Comparison of ENCODE assay signal across 9 cellular contexts in the genomic region with DNA sequence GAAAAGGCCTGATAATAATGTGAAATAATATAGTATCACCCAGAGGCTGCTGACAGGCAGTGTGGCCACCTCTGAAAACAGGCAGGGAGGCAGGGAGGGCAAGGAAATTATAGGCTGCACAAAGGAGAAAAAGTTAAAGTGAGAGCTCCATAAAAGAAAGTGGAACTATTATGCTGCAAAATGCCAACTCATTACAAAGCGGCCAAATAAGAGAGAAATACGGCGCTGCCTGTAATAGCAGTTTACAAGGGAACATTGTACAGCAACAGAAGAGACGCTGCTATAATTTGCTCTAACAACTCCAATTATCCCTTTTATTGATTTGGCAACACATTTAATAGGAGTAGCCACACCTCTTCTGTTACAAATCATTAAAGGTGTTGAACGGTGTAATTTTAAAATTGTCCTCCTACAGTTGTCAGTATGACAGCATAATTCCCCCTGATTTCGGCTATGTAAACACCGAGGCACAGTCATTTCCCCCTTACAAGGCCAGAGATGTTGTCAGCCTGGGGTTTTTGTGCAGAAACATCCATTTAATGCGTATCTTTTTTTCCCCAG.
DNase-seq lines count a peak whose midpoint lies in the region; ATAC-seq, FAIRE-seq and TF ChIP-seq lines count a peak whose summit lies in the region.
"Had no signal": no experiment of that assay in that cellular context is flagged by ENCODE, and none has a peak within 500 bp of the region (broad histone marks: within the 10 kb centered on the region; RNA-seq: fewer than 3 reads in every experiment).

No MANE protein-coding gene starts in this region.

- in situ Hi-C loops in GM12878 (cut with MboI) = no loop called here

- SMC1A ChIA-PET in GM12878 (lab: Charles Lee; ENCODE audit: uncharacterized antibody, unreplicated experiment) = no interaction called here

- TF ChIP-seq RAD21 in GM12878 (IDR thresholded peaks at IDR 0.05; ENCODE audit: insufficient read depth, low read depth, low read length) (no peak), neural cell (conservative IDR thresholded peaks at IDR 0.05) (no peak)

- H3K79me2 ChIP-seq in MM.1S (ENCODE audit: low read length) = no peaks in the 10 kb centered on the region
- H3K79me2 ChIP-seq in GM12878 (ENCODE audit: control insufficient read depth, insufficient read depth, low read length) = no peaks in the 10 kb centered on the region
- no peaks in the 10 kb centered on the region for H3K79me2 ChIP-seq in neural cell (replicated peaks; ENCODE audit: insufficient read depth, low read length)

- TF ChIP-seq EP300 in GM12878 (IDR thresholded peaks at IDR 0.05; ENCODE audit: borderline replicate concordance in 1 of 2, control insufficient read depth in 1 of 2, low read depth in 2 of 2, low read length in 2 of 2) (no peak), neural cell (conservative IDR thresholded peaks at IDR 0.05; ENCODE audit: poor library complexity, severe bottlenecking) (no peak)

- intact Hi-C loops in GM12878 (cut with micrococcal nuclease; ENCODE audit: unreplicated experiment) = no loop called here
- intact Hi-C loops in adrenal gland (cut with DNase I) = no loop called here

- H3K9me3 ChIP-seq in MM.1S (replicated peaks; ENCODE audit: insufficient read depth, low read length) (no peaks in the 10 kb centered on the region), GM12878 (replicated peaks; ENCODE audit: control insufficient read depth, insufficient read depth, low read length) (no peaks in the 10 kb centered on the region; the same call in 2 of the 3 replicates), neural cell (ENCODE audit: low read length) (no peaks in the 10 kb centered on the region), adrenal gland (replicated peaks in 1 of 3) (no peaks in the 10 kb centered on the region)
- H3K9me3 ChIP-seq: pancreas had no signal

- H3K27ac ChIP-seq in MM.1S (ENCODE audit: low read length) (no peak overlapping the region), GM12878 (ENCODE audit: control insufficient read depth, insufficient read depth) (no peak overlapping the region), neural cell (ENCODE audit: low read length) (peak overlapping the region; percentile 52), adrenal gland (no peak overlapping the region)
- H3K27ac ChIP-seq: pancreas had no signal

- H3K4me1 ChIP-seq in MM.1S (ENCODE audit: low read length) (no peaks in the 10 kb centered on the region), GM12878 (ENCODE audit: control insufficient read depth, insufficient read depth, low read length) (peaks cover 14% of the 10 kb centered on the region), adrenal gland (replicated peaks in 1 of 2) (peaks cover 4 to 12% of the 10 kb centered on the region in 2 donors)
- H3K4me1 ChIP-seq: pancreas had no signal

- no peak for TF ChIP-seq CTCF in GM12865 (IDR thresholded peaks at IDR 0.05; ENCODE audit: insufficient read depth, low read depth, low read length, missing control alignments)
- TF ChIP-seq CTCF in MM.1S (IDR thresholded peaks at IDR 0.05; ENCODE audit: low read length) = no peak
- TF ChIP-seq CTCF in GM12878 (IDR thresholded peaks at IDR 0.05 in 2 of 3, conservative IDR thresholded peaks at IDR 0.05 in 1 of 3; ENCODE audit: control insufficient read depth in 2 of 3, extremely low read depth in 1 of 3, insufficient read depth in 1 of 3, low read depth in 3 of 3, low read length in 3 of 3) = no peak
- no peak for TF ChIP-seq CTCF in neural cell (IDR thresholded peaks at IDR 0.05; ENCODE audit: poor library complexity, severe bottlenecking)
- no peak for TF ChIP-seq CTCF in adrenal gland (IDR thresholded peaks at IDR 0.05)

- CTCF ChIA-PET in GM12878 (lab: Yijun Ruan, JAX) = no interaction called here

- H3K27me3 ChIP-seq in MM.1S (replicated peaks; ENCODE audit: insufficient read depth, low read length) = peaks cover 56% of the 10 kb centered on the region
- no peaks in the 10 kb centered on the region; a peak in 3 of 4 replicates for H3K27me3 ChIP-seq in GM12878 (replicated peaks in 1 of 2; ENCODE audit: control insufficient read depth in 2 of 2, insufficient read depth in 2 of 2, low read length in 1 of 2)
- peaks cover 21% of the 10 kb centered on the region for H3K27me3 ChIP-seq in neural cell (ENCODE audit: insufficient read depth, low read depth, low read length)
- no peaks in the 10 kb centered on the region for H3K27me3 ChIP-seq in adrenal gland
- H3K27me3 ChIP-seq: pancreas had no signal

- ATAC-seq in GM12878 (peak; percentile 53), GM18868 (IDR thresholded peaks at IDR 0.05; ENCODE audit: unreplicated experiment) (no peak)

- H3F3A ChIP-seq in MM.1S (ENCODE audit: insufficient read depth, low read length) (no peaks in the 10 kb centered on the region), neural cell (ENCODE audit: insufficient read depth, low read length, poor library complexity, severe bottlenecking) (no peaks in the 10 kb centered on the region)

- H3K9ac ChIP-seq in MM.1S (ENCODE audit: low read length) (no peak overlapping the region), GM12878 (ENCODE audit: control insufficient read depth, insufficient read depth, low read length) (peak overlapping the region; percentile 57; the same call in 1 of the 2 replicates), neural cell (ENCODE audit: low read length) (peak overlapping the region; percentile 56)

- H3K4me3 ChIP-seq in GM12865 (ENCODE audit: low read depth, low read length) (peak overlapping the region; percentile 36), MM.1S (ENCODE audit: low read length) (peak overlapping the region; percentile 14; the same call in 1 of the 2 replicates), GM12878 (peak overlapping the region; percentile 65), neural cell (ENCODE audit: low read length) (peak overlapping the region; percentile 60), adrenal gland (peak overlapping the region in 1 of 4 donors; percentile 62)

- H3K9me2 ChIP-seq in MM.1S (replicated peaks; ENCODE audit: insufficient read depth, low read length) = no peaks in the 10 kb centered on the region
- H3K9me2 ChIP-seq in neural cell (ENCODE audit: insufficient read depth, low read length) = no peaks in the 10 kb centered on the region

- H3K36me3 ChIP-seq in MM.1S (replicated peaks; ENCODE audit: insufficient read depth, low read length) (no peaks in the 10 kb centered on the region), GM12878 (ENCODE audit: control insufficient read depth in 2 of 2, insufficient read depth in 2 of 2, low read length in 1 of 2) (no peaks in the 10 kb centered on the region), neural cell (ENCODE audit: insufficient read depth, low read length) (no peaks in the 10 kb centered on the region), adrenal gland (replicated peaks in 1 of 2) (no peaks in the 10 kb centered on the region)
- H3K36me3 ChIP-seq: pancreas had no signal

- H2AFZ ChIP-seq in MM.1S (ENCODE audit: low read length) (no peak overlapping the region), GM12878 (ENCODE audit: control insufficient read depth, low read depth, low read length) (peak overlapping the region; percentile 94), neural cell (ENCODE audit: low read depth, low read length) (peak overlapping the region; percentile 19)

- H4K20me1 ChIP-seq in MM.1S (ENCODE audit: insufficient read depth, low read length) (no peaks in the 10 kb centered on the region), GM12878 (ENCODE audit: control insufficient read depth, insufficient read depth) (no peaks in the 10 kb centered on the region), neural cell (ENCODE audit: insufficient read depth) (no peaks in the 10 kb centered on the region)

- no TSS peak for BruUV-seq in GM12878 (replicated peaks; lab: Mats Ljungman, UMichigan)

- RAD21 ChIA-PET in GM12878 (lab: Charles Lee; ENCODE audit: unreplicated experiment) = interaction anchor here (0.6 kb wide), 1 partner anchor 94 kb away, joined by 3 read pairs; no protein-coding TSS in a partner anchor

- 12% methylated on average over 8 of the region's 8 CpGs for WGBS in GM12878 (ENCODE audit: insufficient coverage, insufficient replicate concordance, low lambda C conversion rate, missing lambda C conversion rate)
- WGBS in adrenal gland, 4 donors = 34 to 45% (median 44%) methylated on average over 8 of the region's 8 CpGs

- H3K4me2 ChIP-seq in MM.1S (ENCODE audit: low read depth, low read length) = peak overlapping the region; percentile 74; the same call in 1 of the 2 replicates
- peak overlapping the region; percentile 98 for H3K4me2 ChIP-seq in GM12878 (ENCODE audit: control insufficient read depth, insufficient read depth)
- H3K4me2 ChIP-seq in neural cell (ENCODE audit: low read length) = peak overlapping the region; percentile 51

- POLR2A ChIA-PET in GM12878 (lab: Charles Lee) = no interaction called here

- TF ChIP-seq POLR2A in GM12878 (IDR thresholded peaks at IDR 0.05; ENCODE audit: low read depth, low read length) (no peak), adrenal gland (IDR thresholded peaks at IDR 0.05) (no peak)

- DNase-seq in GM12865 (ENCODE audit: low read depth) = peak; percentile 5
- no peak for DNase-seq in MM.1S
- no peak for DNase-seq in GM12878 (ENCODE audit: low read depth, low spot score)
- no peak for DNase-seq in NCI-H187 (lab: John Stamatoyannopoulos, UW)
- DNase-seq in adrenal gland = no peak
- no peak for DNase-seq in amygdala (lab: John Stamatoyannopoulos, UW)

- FAIRE-seq in GM12878 (lab: Jason Lieb, UNC) = no peak
- FAIRE-seq: pancreas had no signal

TF ChIP-seq in GM12878, 131 proteins besides CTCF, POLR2A, EP300 and RAD21:
- TF ChIP-seq JUNB (IDR thresholded peaks at IDR 0.05) (peak; percentile 32; the same call in 1 of the 2 replicates), RUNX3 (IDR thresholded peaks at IDR 0.05; ENCODE audit: low read length) (peak; percentile 12; the same call in 1 of the 2 replicates), FOXK2 (IDR thresholded peaks at IDR 0.05) (no peak)

TF ChIP-seq in neural cell, 6 proteins besides CTCF, POLR2A, EP300 and RAD21 (continues in another document):
- no peak for TF ChIP-seq POLR2AphosphoS5 (IDR thresholded peaks at IDR 0.05)
- no peak for TF ChIP-seq EZH2 (IDR thresholded peaks at IDR 0.05; ENCODE audit: borderline replicate concordance, insufficient read depth, low read length, poor library complexity, severe bottlenecking)
